ENCODE assay signal across 16 cellular contexts in the genomic region with DNA sequence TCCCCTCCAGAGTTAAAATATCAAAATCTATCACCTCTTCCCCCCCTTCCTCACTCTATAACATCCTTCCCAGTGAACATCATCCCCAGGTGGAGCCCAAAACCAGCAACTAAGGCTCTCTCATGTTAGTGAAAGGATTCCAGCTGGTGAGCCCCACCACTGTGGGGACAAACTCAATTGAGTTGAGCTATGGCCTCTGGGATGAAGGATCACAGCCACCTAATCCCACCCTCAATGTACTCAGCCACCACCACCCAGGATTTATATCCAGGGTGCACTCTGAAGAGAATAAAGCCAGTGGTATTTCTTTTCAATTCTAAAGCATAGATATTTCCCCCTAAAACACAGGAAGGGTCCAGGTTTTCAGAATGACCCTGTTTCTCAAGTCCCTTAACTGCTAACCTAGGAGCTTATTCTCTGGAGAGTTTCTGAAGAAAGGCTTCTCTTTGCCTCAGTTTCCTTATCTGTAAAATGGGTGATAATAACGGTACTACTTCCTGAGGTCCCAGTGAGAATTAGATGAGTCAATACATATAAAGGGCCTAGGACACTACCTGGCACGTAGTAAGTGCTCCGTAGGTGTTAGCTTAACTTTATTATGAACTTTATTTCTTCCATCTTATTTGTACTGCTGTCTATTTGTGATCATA. TPM values are rescaled to one million over a fixed set of nuclear protein-coding genes. Genes with fewer than 3 reads are reported as not detected.
DNase-seq lines count a peak whose midpoint lies in the region; ATAC-seq and TF ChIP-seq lines count a peak whose summit lies in the region.
"Had no signal": no experiment of that assay in that cellular context is flagged by ENCODE, and none has a peak within 500 bp of the region (broad histone marks: within the 10 kb centered on the region; RNA-seq: fewer than 3 reads in every experiment).

No MANE protein-coding gene starts in this region.

- H3F3A ChIP-seq in GM23338 (replicated peaks; ENCODE audit: low read depth): peaks cover 8% of the 10 kb centered on the region; the same call in 1 of the 2 replicates

- H3K9me2 ChIP-seq in GM23338 (ENCODE audit: insufficient read depth): no peaks in the 10 kb centered on the region

- H3K79me2 ChIP-seq in GM23338 (replicated peaks; ENCODE audit: insufficient read depth): 0 out of 2 replicates have a peak, but pooled peaks cover 7% of the 10 kb centered on the region

- H3K4me2 ChIP-seq in GM23338: peak overlapping the region; percentile 80; the same call in 1 of the 2 replicates

- no peak overlapping the region for H3K27ac ChIP-seq in GM23338 (ENCODE audit: low read depth)
- H3K27ac ChIP-seq: testis had no signal

- no peaks in the 10 kb centered on the region for H3K27me3 ChIP-seq in GM23338 (ENCODE audit: insufficient read depth)
- H3K27me3 ChIP-seq in neuron (ENCODE audit: insufficient read depth, low read length): no peaks in the 10 kb centered on the region
- H3K27me3 ChIP-seq: testis had no signal

- H3K9me3 ChIP-seq in neuron (ENCODE audit: low read length): no peaks in the 10 kb centered on the region
- H3K9me3 ChIP-seq: testis had no signal

- CTCF ChIA-PET in activated CD4-positive, alpha-beta T cell treated with anti-CD3 and anti-CD28 coated beads for 36 hours (lab: Charles Lee): interaction anchor here (0.9 kb wide), 1 partner anchor 40 kb away, joined by 5 read pairs; no protein-coding TSS in a partner anchor
- CTCF ChIA-PET in T-cell (lab: Charles Lee): no interaction called here
- CTCF ChIA-PET in activated CD8-positive, alpha-beta T cell treated with anti-CD3 and anti-CD28 coated beads, Interleukin-2, amount 10 ng/mL, durations not matched to agents 7 days and 5 days (lab: Charles Lee): interaction anchor here (1.6 to 1.8 kb wide), 3 partner anchors 34 to 303 kb away, joined by 4 to 5 read pairs (median 5); no protein-coding TSS in a partner anchor

- H3K4me1 Mint-ChIP-seq in activated CD4-positive, alpha-beta T cell treated with anti-CD3 and anti-CD28 coated beads for 36 hours: peaks cover 26% of the 10 kb centered on the region
- H3K4me1 Mint-ChIP-seq in GM23338 (0 out of 3 replicates have a peak, but pooled peaks cover 3% of the 10 kb centered on the region), T-cell (peaks cover 26 to 31% (median 30%) of the 10 kb centered on the region in 3 donors)
- H3K4me1 Mint-ChIP-seq in activated CD8-positive, alpha-beta T cell treated with anti-CD3 and anti-CD28 coated beads, Interleukin-2, amount 10 ng/mL, durations not matched to agents 7 days and 5 days (ENCODE audit: low read depth): peaks cover 30% of the 10 kb centered on the region

- POLR2A ChIA-PET in activated CD4-positive, alpha-beta T cell treated with anti-CD3 and anti-CD28 coated beads for 36 hours (lab: Charles Lee): interaction anchor here (1.1 to 3.7 kb wide), 2 partner anchors 39 to 44 kb away, joined by 4 to 28 read pairs; no protein-coding TSS in a partner anchor
- POLR2A ChIA-PET in T-cell (lab: Charles Lee): interaction anchor here (0.6 to 0.7 kb wide), 2 partner anchors 35 to 44 kb away, joined by 3 read pairs; no protein-coding TSS in a partner anchor
- POLR2A ChIA-PET in activated CD8-positive, alpha-beta T cell treated with anti-CD3 and anti-CD28 coated beads, Interleukin-2, amount 10 ng/mL, durations not matched to agents 7 days and 5 days (lab: Charles Lee): interaction anchor here (1.0 to 7.3 kb wide), 5 partner anchors 16 to 71 kb away, joined by 3 to 310 read pairs (median 157); a partner anchor contains a TSS

- intact Hi-C loops in activated CD4-positive, alpha-beta T cell treated with anti-CD3 and anti-CD28 coated beads for 36 hours (cut with DNase I, micrococcal nuclease): no loop called here

- no peaks in the 10 kb centered on the region for H3K9me3 Mint-ChIP-seq in activated CD4-positive, alpha-beta T cell treated with anti-CD3 and anti-CD28 coated beads for 36 hours (ENCODE audit: low read depth)
- H3K9me3 Mint-ChIP-seq in GM23338 (no peaks in the 10 kb centered on the region), T-cell (no peaks in the 10 kb centered on the region)
- H3K9me3 Mint-ChIP-seq in activated CD8-positive, alpha-beta T cell treated with anti-CD3 and anti-CD28 coated beads, Interleukin-2, amount 10 ng/mL, durations not matched to agents 7 days and 5 days (ENCODE audit: insufficient read depth): no peaks in the 10 kb centered on the region
- H3K9me3 Mint-ChIP-seq: nephron progenitor cell had no signal

- no peak overlapping the region for H2AFZ ChIP-seq in GM23338
- no peak overlapping the region for H2AFZ ChIP-seq in neuron (ENCODE audit: low read depth, low read length)

- H3K4me1 ChIP-seq in GM23338 (ENCODE audit: insufficient read depth): peaks cover 3% of the 10 kb centered on the region; the same call in 1 of the 2 replicates
- peaks cover 16% of the 10 kb centered on the region for H3K4me1 ChIP-seq in neuron (ENCODE audit: insufficient read depth, low read length)

- H3K4me3 ChIP-seq in GM23338 (peak overlapping the region; percentile 87; the same call in 1 of the 2 replicates), neuron (ENCODE audit: low read length) (peak overlapping the region; percentile 62)
- H3K4me3 ChIP-seq: testis had no signal

- H3K27ac Mint-ChIP-seq in activated CD4-positive, alpha-beta T cell treated with anti-CD3 and anti-CD28 coated beads for 36 hours: peak overlapping the region; percentile 73
- H3K27ac Mint-ChIP-seq in GM23338 (no peak overlapping the region), T-cell (peak overlapping the region; percentile 30 to 70)
- H3K27ac Mint-ChIP-seq in activated CD8-positive, alpha-beta T cell treated with anti-CD3 and anti-CD28 coated beads, Interleukin-2, amount 10 ng/mL, durations not matched to agents 7 days and 5 days: no peak overlapping the region
- H3K27ac Mint-ChIP-seq: nephron progenitor cell had no signal

- peaks cover 2% of the 10 kb centered on the region for H3K36me3 Mint-ChIP-seq in activated CD4-positive, alpha-beta T cell treated with anti-CD3 and anti-CD28 coated beads for 36 hours (ENCODE audit: low read depth)
- H3K36me3 Mint-ChIP-seq in GM23338 (ENCODE audit: low read depth): no peaks in the 10 kb centered on the region
- no peaks in the 10 kb centered on the region for H3K36me3 Mint-ChIP-seq in T-cell
- H3K36me3 Mint-ChIP-seq in activated CD8-positive, alpha-beta T cell treated with anti-CD3 and anti-CD28 coated beads, Interleukin-2, amount 10 ng/mL, durations not matched to agents 7 days and 5 days (ENCODE audit: low read depth): no peaks in the 10 kb centered on the region

- no peak for TF ChIP-seq CTCF in GM23338 (conservative IDR thresholded peaks at IDR 0.05; ENCODE audit: low read depth in 2 of 2)

- ATAC-seq in activated CD4-positive, alpha-beta T cell treated with anti-CD3 and anti-CD28 coated beads for 36 hours: no peak
- ATAC-seq in GM23338 (no peak), T-cell (replicated peaks in 1 of 4) (no peak), HG03571 (IDR thresholded peaks at IDR 0.05; ENCODE audit: unreplicated experiment) (no peak)
- ATAC-seq in activated CD8-positive, alpha-beta T cell treated with anti-CD3 and anti-CD28 coated beads, Interleukin-2, amount 10 ng/mL, durations not matched to agents 7 days and 5 days: no peak
- ATAC-seq: left lobe of liver had no signal

- H4K20me1 ChIP-seq in GM23338 (replicated peaks; ENCODE audit: insufficient read depth): no peaks in the 10 kb centered on the region

- H3K36me3 ChIP-seq in GM23338 (ENCODE audit: insufficient read depth) (no peaks in the 10 kb centered on the region), neuron (ENCODE audit: insufficient read depth, low read length) (no peaks in the 10 kb centered on the region)

- H3K4me3 Mint-ChIP-seq in activated CD4-positive, alpha-beta T cell treated with anti-CD3 and anti-CD28 coated beads for 36 hours: peak overlapping the region; percentile 6
- peak overlapping the region; percentile 39; the same call in 1 of the 3 replicates for H3K4me3 Mint-ChIP-seq in GM23338
- peak overlapping the region in 1 of 3 donors; percentile 40 for H3K4me3 Mint-ChIP-seq in T-cell
- H3K4me3 Mint-ChIP-seq in activated CD8-positive, alpha-beta T cell treated with anti-CD3 and anti-CD28 coated beads, Interleukin-2, amount 10 ng/mL, durations not matched to agents 7 days and 5 days: no peak overlapping the region
- H3K4me3 Mint-ChIP-seq: nephron progenitor cell had no signal

- DNase-seq in activated CD4-positive, alpha-beta T cell treated with anti-CD3 and anti-CD28 coated beads for 36 hours: no peak
- DNase-seq in activated CD4-positive, alpha-beta T cell treated with anti-CD3 and anti-CD28 coated beads for 48 hours: no peak
- DNase-seq in GM23338 (ENCODE audit: low spot score) (no peak), T-cell (no peak)
- no peak for DNase-seq in central memory CD4-positive, alpha-beta T cell
- DNase-seq in activated CD8-positive, alpha-beta T cell treated with anti-CD3 and anti-CD28 coated beads, Interleukin-2, amount 10 ng/mL, durations not matched to agents 7 days and 5 days: no peak
- DNase-seq: ACHN, activated gamma-delta T cell treated with Interleukin-2 at 50 U/mL for 16 hours, cerebellar nuclear complex, NCI-H1694 treated with DMSO at 0.1 percent for 48 hours, nephron progenitor cell, SW 1271, testis had no signal

- no peaks in the 10 kb centered on the region for H3K27me3 Mint-ChIP-seq in activated CD4-positive, alpha-beta T cell treated with anti-CD3 and anti-CD28 coated beads for 36 hours
- H3K27me3 Mint-ChIP-seq in GM23338 (ENCODE audit: insufficient read depth, low read depth, poor library complexity) (no peaks in the 10 kb centered on the region), T-cell (no peaks in the 10 kb centered on the region)
- no peaks in the 10 kb centered on the region for H3K27me3 Mint-ChIP-seq in activated CD8-positive, alpha-beta T cell treated with anti-CD3 and anti-CD28 coated beads, Interleukin-2, amount 10 ng/mL, durations not matched to agents 7 days and 5 days (ENCODE audit: low read depth)

RNA-seq across cellular contexts. Expression of a gene that starts 15.6 kb away (rescaled TPM):
- 10 to 100 TPM; 24.1 to 30.0 TPM for total RNA-seq in activated CD4-positive, alpha-beta T cell treated with anti-CD3 and anti-CD28 coated beads for 36 hours
- 13.4 and 18.4 TPM in 2 replicates for total RNA-seq in GM23338 (2014; rRNA removed; shearing (Covaris generic))
- 23.1 and 26.2 TPM in 2 replicates for polyA plus RNA-seq in GM23338 (2016; fragmentation: Nextera tagmentation; extraction: Ambion mirVana)
- total RNA-seq in T-cell: 10 to 100 TPM in 3 of 5 donors, 1 to 10 TPM in 2; 6.0 to 27.6 (median 26.1) TPM
- total RNA-seq in activated CD8-positive, alpha-beta T cell treated with anti-CD3 and anti-CD28 coated beads, Interleukin-2, amount 10 ng/mL, durations not matched to agents 7 days and 5 days: 10 to 100 TPM; 20.8 to 24.5 TPM

RNA-seq across cellular contexts. Expression of a gene that starts 33.9 kb away (rescaled TPM):
- 1 to 10 TPM; 7.8 to 8.5 TPM for total RNA-seq in activated CD4-positive, alpha-beta T cell treated with anti-CD3 and anti-CD28 coated beads for 36 hours
- total RNA-seq in GM23338 (2014; rRNA removed; shearing (Covaris generic)): 41.7 and 42.5 TPM in 2 replicates
- polyA plus RNA-seq in GM23338 (2016; fragmentation: Nextera tagmentation; extraction: Ambion mirVana): 17.3 and 17.8 TPM in 2 replicates
- 1 to 10 TPM; 3.1 to 4.5 (median 3.9) TPM for total RNA-seq in T-cell
- total RNA-seq in activated CD8-positive, alpha-beta T cell treated with anti-CD3 and anti-CD28 coated beads, Interleukin-2, amount 10 ng/mL, durations not matched to agents 7 days and 5 days: 10 to 100 TPM; 25.4 TPM

RNA-seq across cellular contexts. Expression of a gene that starts 43.9 kb away (rescaled TPM):
- 10 to 100 TPM; 68.6 to 71.9 TPM for total RNA-seq in activated CD4-positive, alpha-beta T cell treated with anti-CD3 and anti-CD28 coated beads for 36 hours
- total RNA-seq in GM23338 (2014; rRNA removed; shearing (Covaris generic)): 48.7 and 49.2 TPM in 2 replicates
- 84.0 and 85.7 TPM in 2 replicates for polyA plus RNA-seq in GM23338 (2016; fragmentation: Nextera tagmentation; extraction: Ambion mirVana)
- total RNA-seq in T-cell: 10 to 100 TPM; 45.3 to 54.6 (median 51.6) TPM
- total RNA-seq in activated CD8-positive, alpha-beta T cell treated with anti-CD3 and anti-CD28 coated beads, Interleukin-2, amount 10 ng/mL, durations not matched to agents 7 days and 5 days: 100 to 1,000 TPM; 102 to 106 TPM

RNA-seq across cellular contexts. Expression of a gene that starts 53.0 kb away (rescaled TPM):
- 1 to 10 TPM; 1.3 TPM for total RNA-seq in activated CD4-positive, alpha-beta T cell treated with anti-CD3 and anti-CD28 coated beads for 36 hours
- 1.8 and 2.4 TPM in 2 replicates for total RNA-seq in GM23338 (2014; rRNA removed; shearing (Covaris generic))
- polyA plus RNA-seq in GM23338 (2016; fragmentation: Nextera tagmentation; extraction: Ambion mirVana): 2.1 and 3.6 TPM in 2 replicates
- 1 to 10 TPM in 4 of 5 donors, under 1 TPM in 1; 0.58 to 2.5 (median 1.5) TPM for total RNA-seq in T-cell
- total RNA-seq in activated CD8-positive, alpha-beta T cell treated with anti-CD3 and anti-CD28 coated beads, Interleukin-2, amount 10 ng/mL, durations not matched to agents 7 days and 5 days: 1 to 10 TPM; 1.0 to 1.2 TPM

Comparison
In these comparisons a context has a peak if more than half of its experiments do, and no peak if none do; other contexts are left out.
1. H3K27ac Mint-ChIP-seq: peak in activated CD4-positive, alpha-beta T cell treated with anti-CD3 and anti-CD28 coated beads for 36 hours (single experiment) and T-cell (2 of 2); none in GM23338 (single experiment) and activated CD8-positive, alpha-beta T cell treated with anti-CD3 and anti-CD28 coated beads, Interleukin-2, amount 10 ng/mL, durations not matched to agents 7 days and 5 days (single experiment).
2. CTCF ChIA-PET loops: an anchor here in activated CD4-positive, alpha-beta T cell treated with anti-CD3 and anti-CD28 coated beads for 36 hours (0.9 kb wide) and activated CD8-positive, alpha-beta T cell treated with anti-CD3 and anti-CD28 coated beads, Interleukin-2, amount 10 ng/mL, durations not matched to agents 7 days and 5 days (1.6 to 1.8 kb wide); none called in T-cell.